12 cellular contexts compared by ENCODE assay signal in genomic region chr16:11183035-11183812, GRCh38.
DNase-seq lines count a peak whose midpoint lies in the region; ATAC-seq and TF ChIP-seq lines count a peak whose summit lies in the region.
"Had no signal": no experiment of that assay in that cellular context is flagged by ENCODE, and none has a peak within 500 bp of the region (broad histone marks: within the 10 kb centered on the region; RNA-seq: fewer than 3 reads in every experiment).

No MANE protein-coding gene starts in this region.

- in situ Hi-C loops in GM13977 (cut with MboI; ENCODE audit: low pct_unique_long_range_greater_than_20kb, low sequenced_read_pairs, unreplicated experiment) (no loop called here), gastrocnemius medialis (cut with MboI; ENCODE audit: low sequenced_read_pairs in 4 of 4) (no loop called here)

- TF ChIP-seq POLR2A in gastrocnemius medialis (IDR thresholded peaks at IDR 0.05) = no peak

- H3K4me3 ChIP-seq in gastrocnemius medialis = no peak overlapping the region

- peaks cover 0 to 4% of the 10 kb centered on the region in 2 donors for H3K36me3 ChIP-seq in gastrocnemius medialis

- H3K27me3 ChIP-seq in gastrocnemius medialis = no peaks in the 10 kb centered on the region

- intact Hi-C loops in gastrocnemius medialis (cut with DNase I; ENCODE audit: low total_unique reads) = no loop called here

- ATAC-seq in HG03280 (IDR thresholded peaks at IDR 0.05; ENCODE audit: unreplicated experiment) (peak; percentile 35), gastrocnemius medialis (no peak), HG03039 (IDR thresholded peaks at IDR 0.05; ENCODE audit: unreplicated experiment) (no peak)
- ATAC-seq: PC-3 had no signal

- DNase-seq in GM13977 (ENCODE audit: low spot score) (peak; percentile 73), GM20000 (ENCODE audit: low spot score) (peak; percentile 76), iPS-NIHi11 (ENCODE audit: low spot score) (peak; percentile 72), gastrocnemius medialis (no peak), HPDE6-E6E7 (ENCODE audit: extremely low spot score) (no peak), superior temporal gyrus (ENCODE audit: extremely low spot score) (no peak)
- DNase-seq: GOT3; mesenchymal stem cell; PC-3; stimulated activated naive CD4-positive, alpha-beta T cell treated with Interleukin-2 at 50 U/mL for 16 hours had no signal

- peaks cover 0 to 4% of the 10 kb centered on the region in 2 donors for H3K4me1 ChIP-seq in gastrocnemius medialis

- TF ChIP-seq CTCF in GM13977 (IDR thresholded peaks at IDR 0.05; ENCODE audit: extremely low read depth, insufficient read depth, missing control alignments) (peak; percentile 37), GM20000 (IDR thresholded peaks at IDR 0.05; ENCODE audit: extremely low read depth, missing control alignments) (no peak), gastrocnemius medialis (IDR thresholded peaks at IDR 0.05 in 4 of 5, conservative IDR thresholded peaks at IDR 0.05 in 1 of 5) (no peak)

- H3K9me3 ChIP-seq in gastrocnemius medialis = no peaks in the 10 kb centered on the region

- H3K27ac ChIP-seq in gastrocnemius medialis = no peak overlapping the region

Comparison
In these comparisons a context has a peak if more than half of its experiments do, and no peak if none do; other contexts are left out.
1. DNase-seq: peak in GM13977 (single experiment), GM20000 (single experiment) and iPS-NIHi11 (single experiment); none in gastrocnemius medialis (0 of 2), HPDE6-E6E7 (single experiment) and superior temporal gyrus (single experiment).